Comparison of ENCODE assay signal across 8 cellular contexts in genomic region chr6:53327017-53327395, GRCh38. TPM values are rescaled to one million over a fixed set of nuclear protein-coding genes. Genes with fewer than 3 reads are reported as not detected.
A peak's percentile ranks its signal among the peaks of the same experiment; 100 is the strongest.
DNase-seq lines count a peak whose midpoint lies in the region; FAIRE-seq and TF ChIP-seq lines count a peak whose summit lies in the region.

No MANE protein-coding gene starts in this region.

- 0 out of 2 replicates have a peak overlapping the region, but pooled peaks have one; percentile 17 for H2AFZ ChIP-seq in PC-9
- no peak overlapping the region for H2AFZ ChIP-seq in osteoblast (ENCODE audit: low read length)

- H3K79me2 ChIP-seq in PC-9 (ENCODE audit: low read depth), result peaks cover 80% of the 10 kb centered on the region
- peaks cover 65% of the 10 kb centered on the region for H3K79me2 ChIP-seq in osteoblast (ENCODE audit: insufficient read depth, low read length)

- H3K27me3 ChIP-seq in PC-9 (ENCODE audit: insufficient read depth, low read depth) (no peaks in the 10 kb centered on the region), osteoblast (ENCODE audit: insufficient read depth, low read length) (no peaks in the 10 kb centered on the region)

- POLR2A ChIA-PET in PC-9 (lab: Charles Lee; ENCODE audit: unreplicated experiment), result no interaction called here

- FAIRE-seq in GM12892 (lab: Jason Lieb, UNC), result no peak

- peak overlapping the region; percentile 42; the same call in 1 of the 2 replicates for H3K4me3 ChIP-seq in PC-9
- H3K4me3 ChIP-seq in osteoblast (ENCODE audit: insufficient read depth, low read length), result no peak overlapping the region

- no peaks in the 10 kb centered on the region for H3K9me2 ChIP-seq in PC-9 (ENCODE audit: insufficient read depth)

- no peak for TF ChIP-seq POLR2A in GM12892 (IDR thresholded peaks at IDR 0.05; ENCODE audit: low read depth, low read length)

- H3K4me1 ChIP-seq in PC-9 (replicated peaks; ENCODE audit: insufficient read depth) (peaks cover 53% of the 10 kb centered on the region), osteoblast (ENCODE audit: insufficient read depth, low read length) (peaks cover 46% of the 10 kb centered on the region)

- DNase-seq in Daoy (ENCODE audit: low read depth), result peak; percentile 74
- no peak for DNase-seq in PC-9
- peak; percentile 37 for DNase-seq in fibroblast of gingiva (ENCODE audit: low read depth)
- DNase-seq in osteoblast (ENCODE audit: insufficient read length, low spot score, missing footprints), result no peak
- no peak for DNase-seq in head of caudate nucleus
- DNase-seq in GM12892 (ENCODE audit: insufficient read length), result no peak
- no peak for DNase-seq in 8988T
- no peak for DNase-seq in NCI-H345 treated with DMSO at 0.1 percent for 48 hours (lab: John Stamatoyannopoulos, UW; ENCODE audit: unreplicated experiment)

- H3K4me2 ChIP-seq in PC-9 (peak overlapping the region; percentile 86), osteoblast (ENCODE audit: insufficient read depth, low read length) (peak overlapping the region; percentile 34)

- H3K27ac ChIP-seq in PC-9 (peak overlapping the region; percentile 85), osteoblast (ENCODE audit: low read depth, low read length) (peak overlapping the region; percentile 37)

- H3K9me3 ChIP-seq in PC-9 (ENCODE audit: insufficient read depth, low read depth) (no peaks in the 10 kb centered on the region), osteoblast (ENCODE audit: low read depth, low read length) (no peaks in the 10 kb centered on the region)

- no TSS peak for BruUV-seq in PC-9 (replicated peaks; lab: Mats Ljungman, UMichigan)

- peaks cover 48% of the 10 kb centered on the region for H3F3A ChIP-seq in PC-9 (ENCODE audit: insufficient read depth, low read depth)

- TF ChIP-seq CTCF in PC-9 (conservative IDR thresholded peaks at IDR 0.05) (no peak), osteoblast (IDR thresholded peaks at IDR 0.05; ENCODE audit: extremely low read depth, low read depth, low read length) (no peak)

- intact Hi-C loops in PC-9 (cut with micrococcal nuclease; ENCODE audit: unreplicated experiment), result no loop called here
- intact Hi-C loops in head of caudate nucleus (cut with DNase I), result no loop called here

- CTCF ChIA-PET in PC-9 (lab: Charles Lee), result interaction anchor here (0.6 to 0.8 kb wide), 2 partner anchors 21 to 1097 kb away, joined by 3 to 7 read pairs; no protein-coding TSS in a partner anchor

- H3K36me3 ChIP-seq in PC-9 (ENCODE audit: low read depth) (no peaks in the 10 kb centered on the region), osteoblast (ENCODE audit: insufficient read depth, low read length) (no peaks in the 10 kb centered on the region)

- H4K20me1 ChIP-seq in PC-9 (ENCODE audit: insufficient read depth) (0 out of 2 replicates have a peak, but pooled peaks cover 3% of the 10 kb centered on the region), osteoblast (ENCODE audit: insufficient read depth, low read length) (peaks cover 8% of the 10 kb centered on the region)

RNA-seq across cellular contexts. Expression of gene ELOVL5, which starts 21.7 kb away (rescaled TPM):
- 52.6 and 83.2 TPM in 2 replicates for total RNA-seq in Daoy (2014; rRNA removed; shearing (Covaris generic))
- 71.3 and 108 TPM in 2 replicates for total RNA-seq in PC-9 (2021)
- 75.3 and 76.6 TPM in 2 replicates for total RNA-seq in osteoblast
- polyA plus RNA-seq in GM12892 (2012; ENCODE audit: missing spikeins), result 89.3 TPM

Comparison
In these comparisons a context has a peak if more than half of its experiments do, and no peak if none do; other contexts are left out.
1. DNase-seq: peak in Daoy (single experiment) and fibroblast of gingiva (single experiment); none in PC-9 (0 of 2), osteoblast (single experiment), head of caudate nucleus (0 of 42), GM12892 (single experiment), 8988T (single experiment) and NCI-H345 treated with DMSO at 0.1 percent for 48 hours (single experiment).